8 cellular contexts compared by ENCODE assay signal in genomic region chr4:83561381-83561780, GRCh38. TPM values are rescaled to one million over a fixed set of nuclear protein-coding genes. Genes with fewer than 3 reads are reported as not detected.
DNase-seq lines count a peak whose midpoint lies in the region; ATAC-seq, FAIRE-seq and TF ChIP-seq lines count a peak whose summit lies in the region.

No MANE protein-coding gene starts in this region.

- no peak for TF ChIP-seq POLR2A in H54 (IDR thresholded peaks at IDR 0.05; ENCODE audit: low read depth, low read length)

- FAIRE-seq in H54 (lab: Jason Lieb, UNC) = peak; percentile 98

- no peak for ATAC-seq in HG03045 (IDR thresholded peaks at IDR 0.05; ENCODE audit: unreplicated experiment)

- no peak overlapping the region for H3K4me3 ChIP-seq in kidney epithelial cell (ENCODE audit: low read depth, low read length)

- CTCF ChIA-PET in activated CD4-positive, alpha-beta memory T cell treated with anti-CD3 and anti-CD28 coated beads for 36 hours (lab: Charles Lee) = interaction anchor here (1.0 kb wide), 1 partner anchor 11 kb away, joined by 3 read pairs; no protein-coding TSS in a partner anchor

- no peaks in the 10 kb centered on the region for H3K27me3 Mint-ChIP-seq in activated CD4-positive, alpha-beta memory T cell treated with anti-CD3 and anti-CD28 coated beads for 36 hours
- H3K27me3 Mint-ChIP-seq in nephron progenitor cell (ENCODE audit: low read depth, poor library complexity) (peaks cover 7% of the 10 kb centered on the region), progenitor cell of endocrine pancreas (no peaks in the 10 kb centered on the region)

- H3K4me3 Mint-ChIP-seq in activated CD4-positive, alpha-beta memory T cell treated with anti-CD3 and anti-CD28 coated beads for 36 hours = no peak overlapping the region
- no peak overlapping the region for H3K4me3 Mint-ChIP-seq in nephron progenitor cell
- H3K4me3 Mint-ChIP-seq in progenitor cell of endocrine pancreas (ENCODE audit: low read depth) = no peak overlapping the region

- POLR2A ChIA-PET in activated CD4-positive, alpha-beta memory T cell treated with anti-CD3 and anti-CD28 coated beads for 36 hours (lab: Charles Lee) = no interaction called here

- H3K36me3 ChIP-seq in kidney epithelial cell (ENCODE audit: control insufficient read depth, insufficient read depth, low read length) = no peaks in the 10 kb centered on the region

- intact Hi-C loops in activated CD4-positive, alpha-beta memory T cell treated with anti-CD3 and anti-CD28 coated beads for 36 hours (cut with micrococcal nuclease) = no loop called here

- H3K27ac Mint-ChIP-seq in activated CD4-positive, alpha-beta memory T cell treated with anti-CD3 and anti-CD28 coated beads for 36 hours = no peak overlapping the region
- H3K27ac Mint-ChIP-seq in nephron progenitor cell (no peak overlapping the region), progenitor cell of endocrine pancreas (no peak overlapping the region)

- TF ChIP-seq CTCF in kidney epithelial cell (IDR thresholded peaks at IDR 0.05; ENCODE audit: insufficient read depth, low read length, poor library complexity, severe bottlenecking) = no peak
- TF ChIP-seq CTCF in nephron progenitor cell (IDR thresholded peaks at IDR 0.05) = no peak
- TF ChIP-seq CTCF in progenitor cell of endocrine pancreas (IDR thresholded peaks at IDR 0.05; ENCODE audit: unreplicated experiment) = no peak

- no peaks in the 10 kb centered on the region for H3K9me3 Mint-ChIP-seq in activated CD4-positive, alpha-beta memory T cell treated with anti-CD3 and anti-CD28 coated beads for 36 hours
- no peaks in the 10 kb centered on the region for H3K9me3 Mint-ChIP-seq in nephron progenitor cell
- H3K9me3 Mint-ChIP-seq in progenitor cell of endocrine pancreas (ENCODE audit: low read depth) = no peaks in the 10 kb centered on the region

- DNase-seq in AG08395 (ENCODE audit: low spot score) (peak; percentile 59), H54 (ENCODE audit: insufficient read length, low spot score) (no peak), kidney epithelial cell (ENCODE audit: low read depth) (peak; percentile 83), nephron progenitor cell (no peak), progenitor cell of endocrine pancreas (ENCODE audit: low spot score, unreplicated experiment) (no peak), NCI-H2107 (lab: John Stamatoyannopoulos, UW) (no peak)
- peak; percentile 53 for DNase-seq in activated CD4-positive, alpha-beta memory T cell treated with anti-CD3 and anti-CD28 coated beads for 36 hours

- H3K4me1 Mint-ChIP-seq in activated CD4-positive, alpha-beta memory T cell treated with anti-CD3 and anti-CD28 coated beads for 36 hours (ENCODE audit: low read depth) = peaks cover 15% of the 10 kb centered on the region
- peaks cover 6% of the 10 kb centered on the region for H3K4me1 Mint-ChIP-seq in nephron progenitor cell
- no peaks in the 10 kb centered on the region for H3K4me1 Mint-ChIP-seq in progenitor cell of endocrine pancreas (ENCODE audit: low read depth)

- no peaks in the 10 kb centered on the region for H3K27me3 ChIP-seq in kidney epithelial cell (ENCODE audit: control insufficient read depth, insufficient read depth, low read length)

- no peaks in the 10 kb centered on the region for H3K36me3 Mint-ChIP-seq in activated CD4-positive, alpha-beta memory T cell treated with anti-CD3 and anti-CD28 coated beads for 36 hours
- H3K36me3 Mint-ChIP-seq in nephron progenitor cell (ENCODE audit: low read depth) (no peaks in the 10 kb centered on the region), progenitor cell of endocrine pancreas (ENCODE audit: insufficient read depth) (no peaks in the 10 kb centered on the region)

RNA-seq across cellular contexts. Expression of gene GPAT3, which starts 25.5 kb away (rescaled TPM):
- total RNA-seq in activated CD4-positive, alpha-beta memory T cell treated with anti-CD3 and anti-CD28 coated beads for 36 hours = 1 to 10 TPM; 4.2 to 7.2 TPM
- total RNA-seq in kidney epithelial cell (8.2 and 9.1 TPM in 2 replicates), progenitor cell of endocrine pancreas (0.17 and 0.36 TPM in 2 replicates)

Comparison
In these comparisons a context has a peak if more than half of its experiments do, and no peak if none do; other contexts are left out.
1. DNase-seq: peak in AG08395 (single experiment), activated CD4-positive, alpha-beta memory T cell treated with anti-CD3 and anti-CD28 coated beads for 36 hours (single experiment) and kidney epithelial cell (single experiment); none in H54 (single experiment), nephron progenitor cell (single experiment), progenitor cell of endocrine pancreas (single experiment) and NCI-H2107 (single experiment).